19 cellular contexts compared by ENCODE assay signal in the genomic region with DNA sequence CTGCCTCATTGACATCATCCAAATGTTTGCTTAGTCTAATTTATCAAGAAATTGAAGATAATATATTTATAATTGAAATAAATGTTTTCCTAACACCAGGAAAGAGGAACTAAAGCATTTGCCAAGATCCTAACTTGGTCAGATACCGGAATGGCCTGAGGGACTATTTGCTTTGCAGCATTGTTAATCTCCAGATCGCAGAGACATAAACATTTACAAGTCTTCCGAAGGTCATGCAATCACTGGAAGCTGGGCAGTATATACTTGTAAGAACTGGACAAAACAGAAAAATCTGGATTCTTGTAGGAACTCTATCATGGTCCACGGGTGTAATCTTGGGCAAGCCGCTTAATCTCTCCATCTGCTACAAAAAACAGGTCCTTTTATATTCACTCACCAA.
"Had no signal": no experiment of that assay in that cellular context is flagged by ENCODE, and none has a peak within 500 bp of the region (broad histone marks: within the 10 kb centered on the region; RNA-seq: fewer than 3 reads in every experiment).

No MANE protein-coding gene starts in this region.

- H3K36me3 ChIP-seq: gastrocnemius medialis had no signal

- H3K27me3 ChIP-seq: body of pancreas, gastrocnemius medialis, testis had no signal

- H3K9me3 ChIP-seq: body of pancreas, gastrocnemius medialis, testis had no signal

- H3K4me1 ChIP-seq: gastrocnemius medialis, testis had no signal

- DNase-seq: activated CD4-positive, alpha-beta memory T cell treated with anti-CD3 and anti-CD28 coated beads, Interleukin-2, amount 10 ng/mL, durations not matched to agents 7 days and 5 days; activated CD4-positive, alpha-beta T cell treated with anti-CD3 and anti-CD28 coated beads for 36 hours; activated CD8-positive, alpha-beta memory T cell treated with anti-CD3 and anti-CD28 coated beads, Interleukin-2, amount 10 ng/mL, durations not matched to agents 7 days and 5 days; activated naive CD4-positive, alpha-beta T cell treated with Interleukin-2 at 50 U/mL for 16 hours; activated naive CD8-positive, alpha-beta T cell treated with anti-CD3 and anti-CD28 coated beads, Interleukin-2, amount 10 ng/mL, durations not matched to agents 7 days and 5 days; body of pancreas; dermis blood vessel endothelial cell; gastrocnemius medialis; head of caudate nucleus; kidney glomerular epithelial cell; left ventricle myocardium superior; naive B cell; stimulated activated CD4-positive, alpha-beta T cell treated with anti-CD3 and anti-CD28 coated beads, Interleukin-4, amount 100 ng/mL, for 1 hour; testis had no signal

- ATAC-seq: activated CD4-positive, alpha-beta T cell treated with anti-CD3 and anti-CD28 coated beads for 36 hours; activated CD8-positive, alpha-beta memory T cell treated with anti-CD3 and anti-CD28 coated beads, Interleukin-2, amount 10 ng/mL, durations not matched to agents 7 days and 5 days; activated T-helper 17 cell treated with anti-CD3 and anti-CD28 coated beads, Interleukin-2, amount 50 U/mL, for 72 hours; body of pancreas; gastrocnemius medialis; left ventricle myocardium superior; sciatic nerve; stimulated activated effector memory CD8-positive, alpha-beta T cell treated with anti-CD3 and anti-CD28 coated beads, Interleukin-12 subunit alpha, Interleukin-12 subunit beta, amount 100 ng/mL, for 72 hours; WTC11 had no signal

- H3K27ac ChIP-seq: body of pancreas, gastrocnemius medialis, testis had no signal

- H3K4me3 ChIP-seq: body of pancreas, gastrocnemius medialis, smooth muscle cell, testis had no signal

- H3K4me2 ChIP-seq: smooth muscle cell had no signal
